In the genomic region with DNA sequence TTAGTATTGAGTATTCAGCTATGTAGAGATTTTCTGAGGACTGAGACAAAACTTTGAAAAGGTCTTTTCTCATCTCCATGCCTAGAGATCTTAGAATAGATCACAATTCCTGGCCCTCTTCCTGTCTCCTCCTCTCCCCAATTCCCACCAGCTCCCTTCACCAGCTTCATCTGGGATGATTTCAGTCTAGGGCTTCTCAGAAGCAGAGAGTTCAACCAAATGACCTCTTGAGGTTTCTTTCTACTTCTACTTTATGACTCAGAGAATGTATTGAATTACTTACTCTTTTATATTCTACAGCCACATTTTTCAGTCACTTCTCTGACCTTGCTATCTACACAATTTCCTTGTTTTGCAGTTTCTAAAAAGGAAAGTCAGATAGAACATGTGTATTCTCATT, we compare ENCODE assay signal across 14 cellular contexts. TPM values are rescaled to one million over a fixed set of nuclear protein-coding genes. Genes with fewer than 3 reads are reported as not detected.
A peak's percentile ranks its signal among the peaks of the same experiment; 100 is the strongest.
DNase-seq lines count a peak whose midpoint lies in the region; ATAC-seq and TF ChIP-seq lines count a peak whose summit lies in the region.
"Had no signal": no experiment of that assay in that cellular context is flagged by ENCODE, and none has a peak within 500 bp of the region (broad histone marks: within the 10 kb centered on the region; RNA-seq: fewer than 3 reads in every experiment).

No MANE protein-coding gene starts in this region.

- no peak overlapping the region for H3K27ac Mint-ChIP-seq in activated CD8-positive, alpha-beta T cell treated with anti-CD3 and anti-CD28 coated beads, Interleukin-2, amount 10 ng/mL, durations not matched to agents 7 days and 5 days
- H3K27ac Mint-ChIP-seq: WTC11 had no signal

- no peak overlapping the region for H2AK5ac ChIP-seq in mesendoderm (ENCODE audit: low read length)

- no peaks in the 10 kb centered on the region for H3K36me3 ChIP-seq in mammary epithelial cell (ENCODE audit: insufficient read depth, low read length)
- no peaks in the 10 kb centered on the region for H3K36me3 ChIP-seq in mesendoderm (ENCODE audit: control insufficient read depth, insufficient read depth, low read length)

- H3K4me2 ChIP-seq in mammary epithelial cell (ENCODE audit: insufficient read depth, low read depth, low read length) (peak overlapping the region; percentile 11), mesendoderm (ENCODE audit: low read length) (no peak overlapping the region)

- H3K9ac ChIP-seq in mammary epithelial cell (ENCODE audit: insufficient read depth, low read length), result no peak overlapping the region
- H3K9ac ChIP-seq in mesendoderm (ENCODE audit: low read length), result no peak overlapping the region

- no peak overlapping the region for H3K4ac ChIP-seq in mesendoderm (ENCODE audit: low read depth, low read length)

- DNase-seq in AG09319 (ENCODE audit: extremely low read depth, low read depth) (peak; percentile 42), LHCN-M2 (ENCODE audit: low read depth) (peak; percentile 93), mammary epithelial cell (peak; percentile 73), mesendoderm (no peak), Right ventricle myocardium inferior (ENCODE audit: missing footprints) (no peak), NCI-H2171 (lab: John Stamatoyannopoulos, UW) (no peak), NCI-H128 (lab: John Stamatoyannopoulos, UW; ENCODE audit: unreplicated experiment) (no peak)
- no peak for DNase-seq in activated CD8-positive, alpha-beta T cell treated with anti-CD3 and anti-CD28 coated beads, Interleukin-2, amount 10 ng/mL, durations not matched to agents 7 days and 5 days
- DNase-seq: activated effector memory CD4-positive, alpha-beta T cell treated with anti-CD3 and anti-CD28 coated beads, Interleukin-2, amount 50 U/mL, for 16 hours; CD4-positive, CD25-positive, alpha-beta regulatory T cell; dorsolateral prefrontal cortex; NCI-H187 treated with DMSO at 0.1 percent for 48 hours; RPMI8226 had no signal

- no peak overlapping the region for H3K4me3 Mint-ChIP-seq in activated CD8-positive, alpha-beta T cell treated with anti-CD3 and anti-CD28 coated beads, Interleukin-2, amount 10 ng/mL, durations not matched to agents 7 days and 5 days
- H3K4me3 Mint-ChIP-seq: CD4-positive, CD25-positive, alpha-beta regulatory T cell; WTC11 had no signal

- H3K27me3 ChIP-seq in mammary epithelial cell (ENCODE audit: insufficient read depth, low read length) (no peaks in the 10 kb centered on the region), mesendoderm (ENCODE audit: insufficient read depth, low read length, poor library complexity) (no peaks in the 10 kb centered on the region)
- H3K27me3 ChIP-seq: dorsolateral prefrontal cortex had no signal

- peak overlapping the region; percentile 45 for H2BK15ac ChIP-seq in mesendoderm (replicated peaks; ENCODE audit: low read depth)

- H3K9me3 ChIP-seq in mammary epithelial cell (replicated peaks; ENCODE audit: insufficient read depth, low read length), result no peaks in the 10 kb centered on the region

- no peak overlapping the region for H3K56ac ChIP-seq in mesendoderm (ENCODE audit: low read length)

- H3K27ac ChIP-seq in mammary epithelial cell (ENCODE audit: insufficient read depth, low read depth, low read length), result no peak overlapping the region
- H3K27ac ChIP-seq in mesendoderm (ENCODE audit: low read depth, low read length), result no peak overlapping the region
- H3K27ac ChIP-seq: dorsolateral prefrontal cortex had no signal

- no peaks in the 10 kb centered on the region for H3K27me3 Mint-ChIP-seq in activated CD8-positive, alpha-beta T cell treated with anti-CD3 and anti-CD28 coated beads, Interleukin-2, amount 10 ng/mL, durations not matched to agents 7 days and 5 days (ENCODE audit: low read depth)

- H3K36me3 Mint-ChIP-seq in activated CD8-positive, alpha-beta T cell treated with anti-CD3 and anti-CD28 coated beads, Interleukin-2, amount 10 ng/mL, durations not matched to agents 7 days and 5 days (ENCODE audit: low read depth), result no peaks in the 10 kb centered on the region
- H3K36me3 Mint-ChIP-seq: CD4-positive, CD25-positive, alpha-beta regulatory T cell; WTC11 had no signal

- H3K4me3 ChIP-seq in mammary epithelial cell (replicated peaks in 1 of 3; ENCODE audit: insufficient read depth in 1 of 3, low read depth in 2 of 3, low read length in 3 of 3) (no peak overlapping the region), mesendoderm (ENCODE audit: low read length) (no peak overlapping the region)
- H3K4me3 ChIP-seq: dorsolateral prefrontal cortex had no signal

- intact Hi-C loops in mammary epithelial cell (cut with micrococcal nuclease), result no loop called here
- intact Hi-C loops in Right ventricle myocardium inferior (cut with DNase I), result no loop called here

- no peaks in the 10 kb centered on the region for H3K79me1 ChIP-seq in mesendoderm (ENCODE audit: low read length)

- no peak for ATAC-seq in Right ventricle myocardium inferior
- no peak for ATAC-seq in activated CD8-positive, alpha-beta T cell treated with anti-CD3 and anti-CD28 coated beads, Interleukin-2, amount 10 ng/mL, durations not matched to agents 7 days and 5 days
- ATAC-seq: WTC11 had no signal

- H3K4me1 Mint-ChIP-seq in activated CD8-positive, alpha-beta T cell treated with anti-CD3 and anti-CD28 coated beads, Interleukin-2, amount 10 ng/mL, durations not matched to agents 7 days and 5 days (ENCODE audit: low read depth), result peaks cover 8% of the 10 kb centered on the region
- H3K4me1 Mint-ChIP-seq: CD4-positive, CD25-positive, alpha-beta regulatory T cell; WTC11 had no signal

- POLR2A ChIA-PET in activated CD8-positive, alpha-beta T cell treated with anti-CD3 and anti-CD28 coated beads, Interleukin-2, amount 10 ng/mL, durations not matched to agents 7 days and 5 days (lab: Charles Lee), result interaction anchor here (0.7 kb wide), 1 partner anchor 9 kb away, joined by 3 read pairs; no protein-coding TSS in a partner anchor

- TF ChIP-seq CTCF in AG09319 (IDR thresholded peaks at IDR 0.05; ENCODE audit: low read depth, low read length) (no peak), mammary epithelial cell (conservative IDR thresholded peaks at IDR 0.05 in 1 of 2, IDR thresholded peaks at IDR 0.05 in 1 of 2; ENCODE audit: extremely low read depth in 1 of 2, insufficient read depth in 1 of 2, low read depth in 1 of 2, low read length in 2 of 2) (no peak)

- H2AFZ ChIP-seq in mammary epithelial cell (ENCODE audit: low read depth, low read length), result no peak overlapping the region

- H3K79me2 ChIP-seq in mammary epithelial cell (ENCODE audit: insufficient read depth, low read length) (no peaks in the 10 kb centered on the region), mesendoderm (ENCODE audit: control insufficient read depth, insufficient read depth, low read length) (no peaks in the 10 kb centered on the region)

- no peak overlapping the region for H2BK120ac ChIP-seq in mesendoderm (ENCODE audit: low read depth, low read length)

- dilution Hi-C loops in mammary epithelial cell (cut with HindIII; ENCODE audit: low sequenced_read_pairs), result no loop called here

- no peaks in the 10 kb centered on the region for H3K9me3 Mint-ChIP-seq in activated CD8-positive, alpha-beta T cell treated with anti-CD3 and anti-CD28 coated beads, Interleukin-2, amount 10 ng/mL, durations not matched to agents 7 days and 5 days (ENCODE audit: insufficient read depth)
- H3K9me3 Mint-ChIP-seq: CD4-positive, CD25-positive, alpha-beta regulatory T cell; WTC11 had no signal

- no TSS peak for BruUV-seq in mammary epithelial cell (replicated peaks; lab: Mats Ljungman, UMichigan)

- H3K18ac ChIP-seq in mesendoderm (ENCODE audit: low read length), result no peak overlapping the region

- no peaks in the 10 kb centered on the region for H4K20me1 ChIP-seq in mammary epithelial cell (ENCODE audit: insufficient read depth, low read length)

- H4K5ac ChIP-seq in mesendoderm (ENCODE audit: low read length), result no peak overlapping the region

- H3K4me1 ChIP-seq in mammary epithelial cell (ENCODE audit: insufficient read depth, low read length) (peaks cover 24% of the 10 kb centered on the region), mesendoderm (ENCODE audit: control insufficient read depth, low read depth, low read length) (no peaks in the 10 kb centered on the region)

- no peak overlapping the region for H3K23ac ChIP-seq in mesendoderm (ENCODE audit: low read length)

- in situ Hi-C loops in mammary epithelial cell (cut with MboI; ENCODE audit: low sequenced_read_pairs in 2 of 2), result no loop called here

- no peak overlapping the region for H2BK5ac ChIP-seq in mesendoderm (ENCODE audit: low read length)

- CTCF ChIA-PET in mammary epithelial cell (lab: Charles Lee; ENCODE audit: low non-redundant PET), result interaction anchor here (0.6 kb wide), 1 partner anchor 51 kb away, joined by 3 read pairs; no protein-coding TSS in a partner anchor
- CTCF ChIA-PET in activated CD8-positive, alpha-beta T cell treated with anti-CD3 and anti-CD28 coated beads, Interleukin-2, amount 10 ng/mL, durations not matched to agents 7 days and 5 days (lab: Charles Lee), result interaction anchor here (0.7 kb wide), 1 partner anchor 21 kb away, joined by 3 read pairs; no protein-coding TSS in a partner anchor

- no peak overlapping the region for H4K8ac ChIP-seq in mesendoderm (ENCODE audit: low read depth, low read length)

RNA-seq across cellular contexts. Expression of a gene that starts 19.4 kb away (rescaled TPM):
- total RNA-seq in LHCN-M2 (2014; rRNA removed), result 164 and 271 TPM in 2 replicates
- 54.0 TPM for polyA plus RNA-seq in LHCN-M2 (2012)
- total RNA-seq in mammary epithelial cell, result 10 to 100 TPM; 81.2 to 98.4 TPM
- 69.5 TPM for polyA plus RNA-seq in mammary epithelial cell
- 14.6 TPM for polyA minus RNA-seq in mammary epithelial cell
- 58.0 TPM for polyA plus RNA-seq in mesendoderm (2013, experiment 1 of 2)
- polyA plus RNA-seq in mesendoderm (2013, experiment 2 of 2), result 57.4 TPM
- 66.4 TPM for total RNA-seq in Right ventricle myocardium inferior
- total RNA-seq in activated CD8-positive, alpha-beta T cell treated with anti-CD3 and anti-CD28 coated beads, Interleukin-2, amount 10 ng/mL, durations not matched to agents 7 days and 5 days, result 10 to 100 TPM; 83.3 to 84.3 TPM

Comparison
In these comparisons a context has a peak if more than half of its experiments do, and no peak if none do; other contexts are left out.
1. DNase-seq: peak in AG09319 (single experiment), LHCN-M2 (single experiment) and mammary epithelial cell (single experiment); none in mesendoderm (single experiment), Right ventricle myocardium inferior (single experiment), NCI-H2171 (single experiment), activated CD8-positive, alpha-beta T cell treated with anti-CD3 and anti-CD28 coated beads, Interleukin-2, amount 10 ng/mL, durations not matched to agents 7 days and 5 days (single experiment) and NCI-H128 (single experiment).